In the genomic region with DNA sequence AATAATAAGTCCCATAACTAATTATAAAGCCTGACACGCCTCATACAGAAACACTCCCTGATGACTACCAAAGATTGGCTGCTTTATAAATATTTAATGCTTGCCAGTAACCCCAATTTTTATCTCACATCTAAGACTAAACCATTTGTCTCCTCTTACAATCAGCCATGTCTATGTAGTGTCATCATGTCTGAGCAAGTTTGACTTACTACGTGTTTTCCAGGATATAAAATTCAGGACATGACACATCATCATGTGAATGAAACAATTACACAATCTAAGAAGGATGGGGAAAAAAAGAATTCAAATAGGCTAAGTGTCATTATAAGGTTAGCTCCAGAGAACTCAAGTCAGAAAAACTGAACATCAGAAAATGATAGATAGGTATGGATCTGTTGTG, we compare ENCODE assay signal across 1 cellular context.
TF ChIP-seq lines count a peak whose summit lies in the region.

No MANE protein-coding gene starts in this region.

TF ChIP-seq in HEK293, 187 proteins besides CTCF, POLR2A, EP300 and RAD21 (continued from another document and continues in another):
- TF ChIP-seq, protein P1, sequence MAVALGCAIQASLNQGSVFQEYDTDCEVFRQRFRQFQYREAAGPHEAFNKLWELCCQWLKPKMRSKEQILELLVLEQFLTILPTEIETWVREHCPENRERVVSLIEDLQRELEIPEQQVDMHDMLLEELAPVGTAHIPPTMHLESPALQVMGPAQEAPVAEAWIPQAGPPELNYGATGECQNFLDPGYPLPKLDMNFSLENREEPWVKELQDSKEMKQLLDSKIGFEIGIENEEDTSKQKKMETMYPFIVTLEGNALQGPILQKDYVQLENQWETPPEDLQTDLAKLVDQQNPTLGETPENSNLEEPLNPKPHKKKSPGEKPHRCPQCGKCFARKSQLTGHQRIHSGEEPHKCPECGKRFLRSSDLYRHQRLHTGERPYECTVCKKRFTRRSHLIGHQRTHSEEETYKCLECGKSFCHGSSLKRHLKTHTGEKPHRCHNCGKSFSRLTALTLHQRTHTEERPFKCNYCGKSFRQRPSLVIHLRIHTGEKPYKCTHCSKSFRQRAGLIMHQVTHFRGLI (tag by site-specific recombination; IDR thresholded peaks at IDR 0.05): no peak
- TF ChIP-seq, protein P2, sequence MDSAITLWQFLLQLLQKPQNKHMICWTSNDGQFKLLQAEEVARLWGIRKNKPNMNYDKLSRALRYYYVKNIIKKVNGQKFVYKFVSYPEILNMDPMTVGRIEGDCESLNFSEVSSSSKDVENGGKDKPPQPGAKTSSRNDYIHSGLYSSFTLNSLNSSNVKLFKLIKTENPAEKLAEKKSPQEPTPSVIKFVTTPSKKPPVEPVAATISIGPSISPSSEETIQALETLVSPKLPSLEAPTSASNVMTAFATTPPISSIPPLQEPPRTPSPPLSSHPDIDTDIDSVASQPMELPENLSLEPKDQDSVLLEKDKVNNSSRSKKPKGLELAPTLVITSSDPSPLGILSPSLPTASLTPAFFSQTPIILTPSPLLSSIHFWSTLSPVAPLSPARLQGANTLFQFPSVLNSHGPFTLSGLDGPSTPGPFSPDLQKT (IDR thresholded peaks at IDR 0.05; ENCODE audit: borderline replicate concordance, low read depth, low read length): no peak
- TF ChIP-seq, protein P3, sequence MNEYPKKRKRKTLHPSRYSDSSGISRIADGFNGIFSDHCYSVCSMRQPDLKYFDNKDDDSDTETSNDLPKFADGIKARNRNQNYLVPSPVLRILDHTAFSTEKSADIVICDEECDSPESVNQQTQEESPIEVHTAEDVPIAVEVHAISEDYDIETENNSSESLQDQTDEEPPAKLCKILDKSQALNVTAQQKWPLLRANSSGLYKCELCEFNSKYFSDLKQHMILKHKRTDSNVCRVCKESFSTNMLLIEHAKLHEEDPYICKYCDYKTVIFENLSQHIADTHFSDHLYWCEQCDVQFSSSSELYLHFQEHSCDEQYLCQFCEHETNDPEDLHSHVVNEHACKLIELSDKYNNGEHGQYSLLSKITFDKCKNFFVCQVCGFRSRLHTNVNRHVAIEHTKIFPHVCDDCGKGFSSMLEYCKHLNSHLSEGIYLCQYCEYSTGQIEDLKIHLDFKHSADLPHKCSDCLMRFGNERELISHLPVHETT (tag by site-specific recombination; IDR thresholded peaks at IDR 0.05): peak; percentile 37; the same call in 1 of the 2 replicates
- TF ChIP-seq ZNF37A (tag by site-specific recombination; IDR thresholded peaks at IDR 0.05) (no peak), ZSCAN23 (tag by site-specific recombination; IDR thresholded peaks at IDR 0.05) (no peak), SALL2 (tag by site-specific recombination; IDR thresholded peaks at IDR 0.05; ENCODE audit: borderline replicate concordance) (no peak), ZNF155 (tag by site-specific recombination; IDR thresholded peaks at IDR 0.05) (no peak), ZNF366 (tag by site-specific recombination; conservative IDR thresholded peaks at IDR 0.05) (0 out of 2 replicates have a peak, but pooled peaks have one; percentile 41), ZNF19 (tag by site-specific recombination; IDR thresholded peaks at IDR 0.05; ENCODE audit: low read depth) (no peak), ZNF23 (tag by site-specific recombination; IDR thresholded peaks at IDR 0.05; ENCODE audit: borderline replicate concordance) (no peak), ZNF132 (tag by site-specific recombination; IDR thresholded peaks at IDR 0.05; ENCODE audit: borderline replicate concordance) (no peak), ZNF660 (tag by site-specific recombination; IDR thresholded peaks at IDR 0.05) (no peak), ZNF184 (tag by site-specific recombination; IDR thresholded peaks at IDR 0.05) (no peak), ZNF121 (tag by site-specific recombination; IDR thresholded peaks at IDR 0.05) (no peak), ZNF239 (tag by site-specific recombination; IDR thresholded peaks at IDR 0.05) (no peak), BCL11A (tag by site-specific recombination; IDR thresholded peaks at IDR 0.05; ENCODE audit: low read depth) (0 out of 2 replicates have a peak, but pooled peaks have one; percentile 55), ZNF571 (tag by site-specific recombination; IDR thresholded peaks at IDR 0.05) (no peak), ZNF391 (tag by site-specific recombination; IDR thresholded peaks at IDR 0.05; ENCODE audit: borderline replicate concordance, low read depth) (peak; percentile 29; the same call in 1 of the 2 replicates), ZBTB1 (tag by site-specific recombination; IDR thresholded peaks at IDR 0.05) (no peak), ZNF701 (tag by site-specific recombination; IDR thresholded peaks at IDR 0.05) (no peak), SP7 (tag by site-specific recombination; IDR thresholded peaks at IDR 0.05) (peak; percentile 37; the same call in 1 of the 2 replicates), WT1 (tag by site-specific recombination; IDR thresholded peaks at IDR 0.05) (peak; percentile 40; the same call in 1 of the 2 replicates), ZFP41 (tag by site-specific recombination; IDR thresholded peaks at IDR 0.05; ENCODE audit: borderline replicate concordance) (no peak), ZBTB8A (tag by site-specific recombination; IDR thresholded peaks at IDR 0.05) (no peak)
- TF ChIP-seq, protein P4, sequence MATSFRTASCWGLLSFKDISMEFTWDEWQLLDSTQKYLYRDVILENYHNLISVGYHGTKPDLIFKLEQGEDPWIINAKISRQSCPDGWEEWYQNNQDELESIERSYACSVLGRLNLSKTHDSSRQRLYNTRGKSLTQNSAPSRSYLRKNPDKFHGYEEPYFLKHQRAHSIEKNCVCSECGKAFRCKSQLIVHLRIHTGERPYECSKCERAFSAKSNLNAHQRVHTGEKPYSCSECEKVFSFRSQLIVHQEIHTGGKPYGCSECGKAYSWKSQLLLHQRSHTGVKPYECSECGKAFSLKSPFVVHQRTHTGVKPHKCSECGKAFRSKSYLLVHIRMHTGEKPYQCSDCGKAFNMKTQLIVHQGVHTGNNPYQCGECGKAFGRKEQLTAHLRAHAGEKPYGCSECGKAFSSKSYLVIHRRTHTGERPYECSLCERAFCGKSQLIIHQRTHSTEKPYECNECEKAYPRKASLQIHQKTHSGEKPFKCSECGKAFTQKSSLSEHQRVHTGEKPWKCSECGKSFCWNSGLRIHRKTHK (tag by site-specific recombination; IDR thresholded peaks at IDR 0.05): no peak
- TF ChIP-seq, protein P5, sequence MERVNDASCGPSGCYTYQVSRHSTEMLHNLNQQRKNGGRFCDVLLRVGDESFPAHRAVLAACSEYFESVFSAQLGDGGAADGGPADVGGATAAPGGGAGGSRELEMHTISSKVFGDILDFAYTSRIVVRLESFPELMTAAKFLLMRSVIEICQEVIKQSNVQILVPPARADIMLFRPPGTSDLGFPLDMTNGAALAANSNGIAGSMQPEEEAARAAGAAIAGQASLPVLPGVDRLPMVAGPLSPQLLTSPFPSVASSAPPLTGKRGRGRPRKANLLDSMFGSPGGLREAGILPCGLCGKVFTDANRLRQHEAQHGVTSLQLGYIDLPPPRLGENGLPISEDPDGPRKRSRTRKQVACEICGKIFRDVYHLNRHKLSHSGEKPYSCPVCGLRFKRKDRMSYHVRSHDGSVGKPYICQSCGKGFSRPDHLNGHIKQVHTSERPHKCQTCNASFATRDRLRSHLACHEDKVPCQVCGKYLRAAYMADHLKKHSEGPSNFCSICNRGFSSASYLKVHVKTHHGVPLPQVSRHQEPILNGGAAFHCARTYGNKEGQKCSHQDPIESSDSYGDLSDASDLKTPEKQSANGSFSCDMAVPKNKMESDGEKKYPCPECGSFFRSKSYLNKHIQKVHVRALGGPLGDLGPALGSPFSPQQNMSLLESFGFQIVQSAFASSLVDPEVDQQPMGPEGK (tag by site-specific recombination; IDR thresholded peaks at IDR 0.05): no peak
- TF ChIP-seq, protein P6, sequence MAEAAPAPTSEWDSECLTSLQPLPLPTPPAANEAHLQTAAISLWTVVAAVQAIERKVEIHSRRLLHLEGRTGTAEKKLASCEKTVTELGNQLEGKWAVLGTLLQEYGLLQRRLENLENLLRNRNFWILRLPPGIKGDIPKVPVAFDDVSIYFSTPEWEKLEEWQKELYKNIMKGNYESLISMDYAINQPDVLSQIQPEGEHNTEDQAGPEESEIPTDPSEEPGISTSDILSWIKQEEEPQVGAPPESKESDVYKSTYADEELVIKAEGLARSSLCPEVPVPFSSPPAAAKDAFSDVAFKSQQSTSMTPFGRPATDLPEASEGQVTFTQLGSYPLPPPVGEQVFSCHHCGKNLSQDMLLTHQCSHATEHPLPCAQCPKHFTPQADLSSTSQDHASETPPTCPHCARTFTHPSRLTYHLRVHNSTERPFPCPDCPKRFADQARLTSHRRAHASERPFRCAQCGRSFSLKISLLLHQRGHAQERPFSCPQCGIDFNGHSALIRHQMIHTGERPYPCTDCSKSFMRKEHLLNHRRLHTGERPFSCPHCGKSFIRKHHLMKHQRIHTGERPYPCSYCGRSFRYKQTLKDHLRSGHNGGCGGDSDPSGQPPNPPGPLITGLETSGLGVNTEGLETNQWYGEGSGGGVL (tag by site-specific recombination; IDR thresholded peaks at IDR 0.05): no peak
- TF ChIP-seq, protein P7, sequence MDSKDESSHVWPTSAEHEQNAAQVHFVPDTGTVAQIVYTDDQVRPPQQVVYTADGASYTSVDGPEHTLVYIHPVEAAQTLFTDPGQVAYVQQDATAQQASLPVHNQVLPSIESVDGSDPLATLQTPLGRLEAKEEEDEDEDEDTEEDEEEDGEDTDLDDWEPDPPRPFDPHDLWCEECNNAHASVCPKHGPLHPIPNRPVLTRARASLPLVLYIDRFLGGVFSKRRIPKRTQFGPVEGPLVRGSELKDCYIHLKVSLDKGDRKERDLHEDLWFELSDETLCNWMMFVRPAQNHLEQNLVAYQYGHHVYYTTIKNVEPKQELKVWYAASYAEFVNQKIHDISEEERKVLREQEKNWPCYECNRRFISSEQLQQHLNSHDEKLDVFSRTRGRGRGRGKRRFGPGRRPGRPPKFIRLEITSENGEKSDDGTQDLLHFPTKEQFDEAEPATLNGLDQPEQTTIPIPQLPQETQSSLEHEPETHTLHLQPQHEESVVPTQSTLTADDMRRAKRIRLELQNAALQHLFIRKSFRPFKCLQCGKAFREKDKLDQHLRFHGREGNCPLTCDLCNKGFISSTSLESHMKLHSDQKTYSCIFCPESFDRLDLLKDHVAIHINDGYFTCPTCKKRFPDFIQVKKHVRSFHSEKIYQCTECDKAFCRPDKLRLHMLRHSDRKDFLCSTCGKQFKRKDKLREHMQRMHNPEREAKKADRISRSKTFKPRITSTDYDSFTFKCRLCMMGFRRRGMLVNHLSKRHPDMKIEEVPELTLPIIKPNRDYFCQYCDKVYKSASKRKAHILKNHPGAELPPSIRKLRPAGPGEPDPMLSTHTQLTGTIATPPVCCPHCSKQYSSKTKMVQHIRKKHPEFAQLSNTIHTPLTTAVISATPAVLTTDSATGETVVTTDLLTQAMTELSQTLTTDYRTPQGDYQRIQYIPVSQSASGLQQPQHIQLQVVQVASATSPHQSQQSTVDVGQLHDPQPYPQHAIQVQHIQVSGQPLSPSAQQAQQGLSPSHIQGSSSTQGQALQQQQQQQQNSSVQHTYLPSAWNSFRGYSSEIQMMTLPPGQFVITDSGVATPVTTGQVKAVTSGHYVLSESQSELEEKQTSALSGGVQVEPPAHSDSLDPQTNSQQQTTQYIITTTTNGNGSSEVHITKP (tag by site-specific recombination; IDR thresholded peaks at IDR 0.05): peak; percentile 38
- TF ChIP-seq, protein P8, sequence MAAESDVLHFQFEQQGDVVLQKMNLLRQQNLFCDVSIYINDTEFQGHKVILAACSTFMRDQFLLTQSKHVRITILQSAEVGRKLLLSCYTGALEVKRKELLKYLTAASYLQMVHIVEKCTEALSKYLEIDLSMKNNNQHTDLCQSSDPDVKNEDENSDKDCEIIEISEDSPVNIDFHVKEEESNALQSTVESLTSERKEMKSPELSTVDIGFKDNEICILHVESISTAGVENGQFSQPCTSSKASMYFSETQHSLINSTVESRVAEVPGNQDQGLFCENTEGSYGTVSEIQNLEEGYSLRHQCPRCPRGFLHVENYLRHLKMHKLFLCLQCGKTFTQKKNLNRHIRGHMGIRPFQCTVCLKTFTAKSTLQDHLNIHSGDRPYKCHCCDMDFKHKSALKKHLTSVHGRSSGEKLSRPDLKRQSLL (tag by site-specific recombination; IDR thresholded peaks at IDR 0.05): no peak
- TF ChIP-seq, protein P9, sequence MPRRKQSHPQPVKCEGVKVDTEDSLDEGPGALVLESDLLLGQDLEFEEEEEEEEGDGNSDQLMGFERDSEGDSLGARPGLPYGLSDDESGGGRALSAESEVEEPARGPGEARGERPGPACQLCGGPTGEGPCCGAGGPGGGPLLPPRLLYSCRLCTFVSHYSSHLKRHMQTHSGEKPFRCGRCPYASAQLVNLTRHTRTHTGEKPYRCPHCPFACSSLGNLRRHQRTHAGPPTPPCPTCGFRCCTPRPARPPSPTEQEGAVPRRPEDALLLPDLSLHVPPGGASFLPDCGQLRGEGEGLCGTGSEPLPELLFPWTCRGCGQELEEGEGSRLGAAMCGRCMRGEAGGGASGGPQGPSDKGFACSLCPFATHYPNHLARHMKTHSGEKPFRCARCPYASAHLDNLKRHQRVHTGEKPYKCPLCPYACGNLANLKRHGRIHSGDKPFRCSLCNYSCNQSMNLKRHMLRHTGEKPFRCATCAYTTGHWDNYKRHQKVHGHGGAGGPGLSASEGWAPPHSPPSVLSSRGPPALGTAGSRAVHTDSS (tag by site-specific recombination; IDR thresholded peaks at IDR 0.05): no peak
- TF ChIP-seq, protein P10, sequence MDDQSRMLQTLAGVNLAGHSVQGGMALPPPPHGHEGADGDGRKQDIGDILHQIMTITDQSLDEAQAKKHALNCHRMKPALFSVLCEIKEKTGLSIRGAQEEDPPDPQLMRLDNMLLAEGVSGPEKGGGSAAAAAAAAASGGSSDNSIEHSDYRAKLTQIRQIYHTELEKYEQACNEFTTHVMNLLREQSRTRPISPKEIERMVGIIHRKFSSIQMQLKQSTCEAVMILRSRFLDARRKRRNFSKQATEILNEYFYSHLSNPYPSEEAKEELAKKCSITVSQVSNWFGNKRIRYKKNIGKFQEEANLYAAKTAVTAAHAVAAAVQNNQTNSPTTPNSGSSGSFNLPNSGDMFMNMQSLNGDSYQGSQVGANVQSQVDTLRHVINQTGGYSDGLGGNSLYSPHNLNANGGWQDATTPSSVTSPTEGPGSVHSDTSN (CRISPR knock-in tag; IDR thresholded peaks at IDR 0.05): no peak
